9 cellular contexts compared by ENCODE assay signal in the genomic region with DNA sequence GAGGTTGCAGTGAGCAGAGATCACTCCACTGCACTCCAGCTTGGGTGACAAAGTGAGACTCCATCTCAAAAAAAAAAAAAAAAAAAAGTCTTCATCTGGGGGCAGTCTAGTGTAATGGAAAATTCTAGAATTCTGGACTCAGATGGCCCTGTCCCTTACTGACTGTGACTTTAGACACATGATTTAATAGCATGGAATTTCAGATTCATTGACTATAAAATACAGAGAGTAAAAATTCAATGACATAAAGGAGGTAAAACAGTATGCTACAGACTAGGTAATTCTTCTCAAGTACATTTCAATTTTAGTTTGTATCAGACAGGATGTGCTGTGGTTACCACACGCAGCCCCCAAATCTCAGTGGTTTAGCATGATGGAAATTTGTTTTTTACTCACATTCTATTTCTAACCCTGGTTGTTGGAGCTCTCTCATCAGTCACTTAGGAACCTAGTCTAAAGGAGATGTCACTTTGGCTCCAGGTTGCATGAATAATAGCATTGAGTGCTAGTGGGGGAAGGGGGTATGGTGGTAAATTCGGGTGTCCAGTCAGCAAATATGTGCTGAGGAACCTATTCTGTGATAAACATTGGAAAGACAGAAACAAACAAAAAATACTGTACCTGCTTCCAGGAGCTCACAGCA.
DNase-seq lines count a peak whose midpoint lies in the region; ATAC-seq and TF ChIP-seq lines count a peak whose summit lies in the region.
"Had no signal": no experiment of that assay in that cellular context is flagged by ENCODE, and none has a peak within 500 bp of the region (broad histone marks: within the 10 kb centered on the region; RNA-seq: fewer than 3 reads in every experiment).

No MANE protein-coding gene starts in this region.

- no peaks in the 10 kb centered on the region for H3K27me3 ChIP-seq in CD8-positive, alpha-beta T cell (ENCODE audit: insufficient read depth, low read length)
- no peaks in the 10 kb centered on the region for H3K27me3 ChIP-seq in thyroid gland

- H3K4me1 Mint-ChIP-seq in CD8-positive, alpha-beta T cell (ENCODE audit: low read depth), result peaks cover 44% of the 10 kb centered on the region
- H3K4me1 Mint-ChIP-seq in activated naive CD4-positive, alpha-beta T cell treated with anti-CD3 and anti-CD28 coated beads, Interleukin-2, amount 50 U/mL, for 24 hours, result peaks cover 37% of the 10 kb centered on the region

- 58 to 61% methylated on average over 2 of the region's 2 CpGs for WGBS in thyroid gland, 2 donors

- POLR2A ChIA-PET in CD8-positive, alpha-beta T cell (lab: Charles Lee), result no interaction called here

- no peak overlapping the region for H3K4me3 ChIP-seq in CD8-positive, alpha-beta T cell (ENCODE audit: low read depth, low read length)
- H3K4me3 ChIP-seq in thyroid gland (replicated peaks in 1 of 3), result no peak overlapping the region

- intact Hi-C loops in CD8-positive, alpha-beta T cell (cut with DNase I, micrococcal nuclease), result loop anchor here (2.0 to 5.0 kb wide), 3 partner anchors 14 to 341 kb away; no protein-coding TSS in a partner anchor
- intact Hi-C loops in thyroid gland (cut with DNase I), result no loop called here

- no peaks in the 10 kb centered on the region for H3K36me3 ChIP-seq in CD8-positive, alpha-beta T cell (ENCODE audit: insufficient read depth, low read length)
- H3K36me3 ChIP-seq in thyroid gland, result no peaks in the 10 kb centered on the region

- DNase-seq in CD8-positive, alpha-beta T cell, result peak in 4 of 7 experiments; percentile 30 to 66 (median 48)
- no peak for DNase-seq in thyroid gland
- DNase-seq in NCI-H2029 treated with DMSO at 0.1 percent for 48 hours (lab: John Stamatoyannopoulos, UW), result no peak
- DNase-seq in NCI-H1105 (lab: John Stamatoyannopoulos, UW), result no peak
- DNase-seq in NCI-H774 (lab: John Stamatoyannopoulos, UW), result no peak
- DNase-seq: DMS153 had no signal

- H3K9me3 Mint-ChIP-seq in CD8-positive, alpha-beta T cell, result peaks cover 12% of the 10 kb centered on the region
- peaks cover 5% of the 10 kb centered on the region for H3K9me3 Mint-ChIP-seq in activated naive CD4-positive, alpha-beta T cell treated with anti-CD3 and anti-CD28 coated beads, Interleukin-2, amount 50 U/mL, for 24 hours

- peak overlapping the region; percentile 85 for H3K27ac Mint-ChIP-seq in CD8-positive, alpha-beta T cell
- peak overlapping the region; percentile 11 for H3K27ac Mint-ChIP-seq in activated naive CD4-positive, alpha-beta T cell treated with anti-CD3 and anti-CD28 coated beads, Interleukin-2, amount 50 U/mL, for 24 hours

- CTCF ChIA-PET in CD8-positive, alpha-beta T cell (lab: Charles Lee), result interaction anchor here (1.5 kb wide), 1 partner anchor 14 kb away, joined by 3 read pairs; no protein-coding TSS in a partner anchor

- peak; percentile 84 for ATAC-seq in CD8-positive, alpha-beta T cell
- ATAC-seq in GM19372 (IDR thresholded peaks at IDR 0.05; ENCODE audit: low read depth, unreplicated experiment) (peak; percentile 85), HG03097 (IDR thresholded peaks at IDR 0.05; ENCODE audit: low FRiP score, unreplicated experiment) (peak; percentile 70)

- peak overlapping the region; percentile 37 for H3K4me3 Mint-ChIP-seq in CD8-positive, alpha-beta T cell
- H3K4me3 Mint-ChIP-seq in activated naive CD4-positive, alpha-beta T cell treated with anti-CD3 and anti-CD28 coated beads, Interleukin-2, amount 50 U/mL, for 24 hours, result peak overlapping the region; percentile 21

- no peaks in the 10 kb centered on the region for H3K27me3 Mint-ChIP-seq in CD8-positive, alpha-beta T cell (ENCODE audit: low read depth)
- H3K27me3 Mint-ChIP-seq in activated naive CD4-positive, alpha-beta T cell treated with anti-CD3 and anti-CD28 coated beads, Interleukin-2, amount 50 U/mL, for 24 hours, result no peaks in the 10 kb centered on the region

- TF ChIP-seq POLR2A in thyroid gland (IDR thresholded peaks at IDR 0.05), result no peak

- peaks cover 32% of the 10 kb centered on the region for H3K4me1 ChIP-seq in CD8-positive, alpha-beta T cell (ENCODE audit: insufficient read depth, low read length)
- H3K4me1 ChIP-seq in thyroid gland, result no peaks in the 10 kb centered on the region

- H3K9me3 ChIP-seq in CD8-positive, alpha-beta T cell (ENCODE audit: low read length), result no peaks in the 10 kb centered on the region
- no peaks in the 10 kb centered on the region for H3K9me3 ChIP-seq in thyroid gland

- TF ChIP-seq CTCF in CD8-positive, alpha-beta T cell (IDR thresholded peaks at IDR 0.05), result no peak
- no peak for TF ChIP-seq CTCF in thyroid gland (IDR thresholded peaks at IDR 0.05)

- peaks cover 5% of the 10 kb centered on the region for H3K36me3 Mint-ChIP-seq in CD8-positive, alpha-beta T cell
- H3K36me3 Mint-ChIP-seq in activated naive CD4-positive, alpha-beta T cell treated with anti-CD3 and anti-CD28 coated beads, Interleukin-2, amount 50 U/mL, for 24 hours, result peaks cover 10% of the 10 kb centered on the region

- no peak overlapping the region for H3K27ac ChIP-seq in CD8-positive, alpha-beta T cell (ENCODE audit: low read depth, low read length)
- no peak overlapping the region for H3K27ac ChIP-seq in thyroid gland

Comparison
In these comparisons a context has a peak if more than half of its experiments do, and no peak if none do; other contexts are left out.
1. DNase-seq: peak in CD8-positive, alpha-beta T cell (4 of 7); none in thyroid gland (0 of 2), NCI-H2029 treated with DMSO at 0.1 percent for 48 hours (single experiment), NCI-H1105 (single experiment) and NCI-H774 (single experiment).
2. Peak in every context shown above with its lines, with median percentiles within 50 percentile points of each other: ATAC-seq.